8 cellular contexts compared by ENCODE assay signal in genomic region chr2:113203901-113204519, GRCh38. TPM values are rescaled to one million over a fixed set of nuclear protein-coding genes. Genes with fewer than 3 reads are reported as not detected.
DNase-seq lines count a peak whose midpoint lies in the region; ATAC-seq, FAIRE-seq and TF ChIP-seq lines count a peak whose summit lies in the region.

No MANE protein-coding gene starts in this region.

- H2AK5ac ChIP-seq in H1 (ENCODE audit: low read depth, low read length) = no peak overlapping the region

- no peaks in the 10 kb centered on the region for H3K27me3 Mint-ChIP-seq in CD8-positive, alpha-beta T cell (ENCODE audit: low read depth)
- H3K27me3 Mint-ChIP-seq in activated CD8-positive, alpha-beta T cell treated with anti-CD3 and anti-CD28 coated beads, Interleukin-2, amount 10 ng/mL, durations not matched to agents 7 days and 5 days (ENCODE audit: low read depth) = no peaks in the 10 kb centered on the region

- peak overlapping the region; percentile 88 for H3K27ac Mint-ChIP-seq in CD8-positive, alpha-beta T cell
- peak overlapping the region; percentile 78 for H3K27ac Mint-ChIP-seq in activated CD8-positive, alpha-beta T cell treated with anti-CD3 and anti-CD28 coated beads, Interleukin-2, amount 10 ng/mL, durations not matched to agents 7 days and 5 days

- H3K4me3 ChIP-seq in CD8-positive, alpha-beta T cell (ENCODE audit: low read depth, low read length) = no peak overlapping the region
- no peak overlapping the region for H3K4me3 ChIP-seq in H1 (ENCODE audit: extremely low read depth in 1 of 4, insufficient read depth in 2 of 4, low read depth in 3 of 4, low read length in 4 of 4)

- H3K9me3 ChIP-seq in CD8-positive, alpha-beta T cell (ENCODE audit: low read length) = no peaks in the 10 kb centered on the region
- H3K9me3 ChIP-seq in H1 (ENCODE audit: insufficient read depth in 2 of 2, low read depth in 1 of 2, low read length in 1 of 2) = no peaks in the 10 kb centered on the region

- H3K27ac ChIP-seq in CD8-positive, alpha-beta T cell (ENCODE audit: low read depth, low read length) = no peak overlapping the region
- no peak overlapping the region for H3K27ac ChIP-seq in H1 (ENCODE audit: low read depth, low read length)

- no peak overlapping the region for H3K4me2 ChIP-seq in H1 (ENCODE audit: insufficient read depth in 1 of 2, low read depth in 2 of 2, low read length in 2 of 2)

- no peaks in the 10 kb centered on the region for H3K9me3 Mint-ChIP-seq in CD8-positive, alpha-beta T cell
- H3K9me3 Mint-ChIP-seq in activated CD8-positive, alpha-beta T cell treated with anti-CD3 and anti-CD28 coated beads, Interleukin-2, amount 10 ng/mL, durations not matched to agents 7 days and 5 days (ENCODE audit: insufficient read depth) = no peaks in the 10 kb centered on the region

- H3K36me3 Mint-ChIP-seq in CD8-positive, alpha-beta T cell = peaks cover 42% of the 10 kb centered on the region
- peaks cover 49% of the 10 kb centered on the region for H3K36me3 Mint-ChIP-seq in activated CD8-positive, alpha-beta T cell treated with anti-CD3 and anti-CD28 coated beads, Interleukin-2, amount 10 ng/mL, durations not matched to agents 7 days and 5 days (ENCODE audit: low read depth)

- WGBS in H1 (ENCODE audit: extremely low coverage in 1 of 2, insufficient coverage in 1 of 2, insufficient read length in 1 of 2, insufficient replicate concordance in 2 of 2, low coverage in 1 of 2, low lambda C conversion rate in 2 of 2, missing lambda C conversion rate in 1 of 2), 2 experiments = 47% methylated on average over 5 of the region's 5 CpGs; no CpG with 5 or more reads in 1 of the 2 experiments

- H4K5ac ChIP-seq in H1 (ENCODE audit: insufficient read length, low read depth, low read length) = no peak overlapping the region

- intact Hi-C loops in CD8-positive, alpha-beta T cell (cut with DNase I, micrococcal nuclease) = loop anchor here (1.0 to 5.0 kb wide), 6 partner anchors 29 to 188 kb away; no protein-coding TSS in a partner anchor

- no peaks in the 10 kb centered on the region for H3K79me1 ChIP-seq in H1 (ENCODE audit: low read depth, low read length)

- peak overlapping the region; percentile 9 for H3K4ac ChIP-seq in H1 (replicated peaks; ENCODE audit: insufficient read length, low read depth, low read length)

- H2BK12ac ChIP-seq in H1 (ENCODE audit: low read depth, low read length) = no peak overlapping the region; the same call in 1 of the 2 replicates

- no peak overlapping the region for H2BK15ac ChIP-seq in H1 (ENCODE audit: low read length)

- H3K56ac ChIP-seq in H1 (replicated peaks; ENCODE audit: insufficient read length, low read depth, low read length) = no peak overlapping the region

- H2AFZ ChIP-seq in H1 (ENCODE audit: low read length) = peak overlapping the region; percentile 91

- peak overlapping the region; percentile 55 for H3K4me3 Mint-ChIP-seq in CD8-positive, alpha-beta T cell
- no peak overlapping the region for H3K4me3 Mint-ChIP-seq in activated CD8-positive, alpha-beta T cell treated with anti-CD3 and anti-CD28 coated beads, Interleukin-2, amount 10 ng/mL, durations not matched to agents 7 days and 5 days

- H3K14ac ChIP-seq in H1 (ENCODE audit: insufficient read length) = no peak overlapping the region

- H3K36me3 ChIP-seq in CD8-positive, alpha-beta T cell (ENCODE audit: insufficient read depth, low read length) = peaks cover 26% of the 10 kb centered on the region
- no peaks in the 10 kb centered on the region for H3K36me3 ChIP-seq in H1 (ENCODE audit: control insufficient read depth in 2 of 4, insufficient read depth in 4 of 4, low read length in 3 of 4)

- H3K9ac ChIP-seq in H1 (replicated peaks in 1 of 4; ENCODE audit: extremely low read depth in 1 of 4, low read depth in 3 of 4, low read length in 3 of 4) = no peak overlapping the region

- peaks cover 8% of the 10 kb centered on the region for H3K4me1 ChIP-seq in CD8-positive, alpha-beta T cell (ENCODE audit: insufficient read depth, low read length)
- no peaks in the 10 kb centered on the region; a peak in 1 of 7 replicates for H3K4me1 ChIP-seq in H1 (replicated peaks in 1 of 4; ENCODE audit: control insufficient read depth in 3 of 4, insufficient read depth in 4 of 4, low read length in 3 of 4)

- H2BK20ac ChIP-seq in H1 (ENCODE audit: low read length) = no peak overlapping the region

- TF ChIP-seq CTCF in CD8-positive, alpha-beta T cell (IDR thresholded peaks at IDR 0.05) = peak; percentile 71
- peak; percentile 92 to 98 (median 93) for TF ChIP-seq CTCF in H1 (IDR thresholded peaks at IDR 0.05; ENCODE audit: control extremely low read depth in 1 of 3, insufficient read depth in 1 of 3, low read depth in 1 of 3, low read length in 3 of 3)

- peak; percentile 95 for ATAC-seq in CD8-positive, alpha-beta T cell
- ATAC-seq in GM19452 (IDR thresholded peaks at IDR 0.05; ENCODE audit: unreplicated experiment) (peak; percentile 75), HG03565 (IDR thresholded peaks at IDR 0.05; ENCODE audit: unreplicated experiment) (peak; percentile 62)
- peak; percentile 80 for ATAC-seq in activated CD8-positive, alpha-beta T cell treated with anti-CD3 and anti-CD28 coated beads, Interleukin-2, amount 10 ng/mL, durations not matched to agents 7 days and 5 days

- TF ChIP-seq RAD21 in H1 (IDR thresholded peaks at IDR 0.05 in 1 of 2, conservative IDR thresholded peaks at IDR 0.05 in 1 of 2; ENCODE audit: low read depth in 2 of 2, low read length in 2 of 2) = peak; percentile 95 to 97

- no peak for TF ChIP-seq POLR2A in H1 (IDR thresholded peaks at IDR 0.05; ENCODE audit: control extremely low read depth in 1 of 2, low read depth in 2 of 2, low read length in 2 of 2)

- no peak overlapping the region for H4K91ac ChIP-seq in H1 (replicated peaks; ENCODE audit: insufficient read length, low read length)

- peak; percentile 90 for FAIRE-seq in H1 (lab: Jason Lieb, UNC)

- CTCF ChIA-PET in CD8-positive, alpha-beta T cell (lab: Charles Lee) = interaction anchor here (0.6 to 11.8 kb wide), 32 partner anchors 9 to 455 kb away, joined by 3 to 368 read pairs (median 5); partner anchors contain the start of genes PAX8 and PSD4
- CTCF ChIA-PET in activated CD8-positive, alpha-beta T cell treated with anti-CD3 and anti-CD28 coated beads, Interleukin-2, amount 10 ng/mL, durations not matched to agents 7 days and 5 days (lab: Charles Lee) = interaction anchor here (0.6 to 20.6 kb wide), 41 partner anchors 8 to 186 kb away, joined by 3 to 325 read pairs (median 5); partner anchors contain the start of gene PSD4
- CTCF ChIA-PET in H1 (lab: Charles Lee; ENCODE audit: partially characterized antibody) = interaction anchor here (0.7 to 16.5 kb wide), 45 partner anchors 8 to 203 kb away, joined by 3 to 253 read pairs (median 5); partner anchors contain the start of genes PAX8 and PSD4

- H3K27me3 ChIP-seq in CD8-positive, alpha-beta T cell (ENCODE audit: insufficient read depth, low read length) = no peaks in the 10 kb centered on the region
- H3K27me3 ChIP-seq in H1 (replicated peaks in 1 of 4; ENCODE audit: control insufficient read depth in 3 of 4, extremely low read depth in 1 of 4, insufficient read depth in 3 of 4, low read length in 3 of 4) = no peaks in the 10 kb centered on the region

- peak; percentile 60 to 85 (median 75) for DNase-seq in CD8-positive, alpha-beta T cell
- DNase-seq in NCI-H82 treated with DMSO at 0.1 percent for 48 hours (lab: John Stamatoyannopoulos, UW; ENCODE audit: unreplicated experiment) = peak; percentile 53
- DNase-seq in activated CD8-positive, alpha-beta T cell treated with anti-CD3 and anti-CD28 coated beads, Interleukin-2, amount 10 ng/mL, durations not matched to agents 7 days and 5 days = peak; percentile 86
- peak; percentile 47 to 91 for DNase-seq in H1 (ENCODE audit: low read depth in 1 of 2, low spot score in 2 of 2)
- peak; percentile 53 for DNase-seq in middle frontal gyrus (ENCODE audit: extremely low spot score, low spot score)
- DNase-seq in stimulated activated CD8-positive, alpha-beta memory T cell treated with anti-CD3 and anti-CD28 coated beads, Interleukin-7, amount 100 ng/mL, for 4 hours (ENCODE audit: low read depth in 2 of 2) = peak; percentile 55 to 65

- no peak overlapping the region; the same call in 1 of the 2 replicates for H2BK5ac ChIP-seq in H1 (ENCODE audit: low read depth, low read length)

- peaks cover 2% of the 10 kb centered on the region; the same call in 1 of the 2 replicates for H3K23me2 ChIP-seq in H1 (ENCODE audit: low read depth, low read length)

- no peaks in the 10 kb centered on the region for H4K20me1 ChIP-seq in H1 (replicated peaks in 1 of 2; ENCODE audit: control insufficient read depth in 1 of 2, insufficient read depth in 2 of 2, low read length in 2 of 2)

- H3K18ac ChIP-seq in H1 (ENCODE audit: extremely low read depth, low read length) = no peak overlapping the region; the same call in 1 of the 2 replicates

- POLR2A ChIA-PET in CD8-positive, alpha-beta T cell (lab: Charles Lee) = interaction anchor here (0.6 to 1.0 kb wide), 2 partner anchors 30 to 66 kb away, joined by 3 read pairs; partner anchors contain the start of gene PSD4
- POLR2A ChIA-PET in activated CD8-positive, alpha-beta T cell treated with anti-CD3 and anti-CD28 coated beads, Interleukin-2, amount 10 ng/mL, durations not matched to agents 7 days and 5 days (lab: Charles Lee) = interaction anchor here (0.7 to 1.5 kb wide), 5 partner anchors 13 to 66 kb away, joined by 3 to 5 read pairs (median 4); no protein-coding TSS in a partner anchor
- POLR2A ChIA-PET in H1 (lab: Charles Lee; ENCODE audit: partially characterized antibody) = interaction anchor here (1.1 kb wide), 1 partner anchor 34 kb away, joined by 4 read pairs; no protein-coding TSS in a partner anchor

- no peak overlapping the region for H2BK120ac ChIP-seq in H1 (replicated peaks; ENCODE audit: low read depth, low read length)

- H4K8ac ChIP-seq in H1 (ENCODE audit: extremely low read depth, insufficient read depth, low read length) = no peak overlapping the region

- no peak overlapping the region for H3K23ac ChIP-seq in H1 (ENCODE audit: insufficient read length)

- H3K79me2 ChIP-seq in H1 (ENCODE audit: control insufficient read depth in 1 of 2, insufficient read depth in 2 of 2, low read length in 2 of 2) = no peaks in the 10 kb centered on the region

- no peak for TF ChIP-seq EP300 in H1 (IDR thresholded peaks at IDR 0.05; ENCODE audit: borderline replicate concordance in 1 of 2, low read depth in 2 of 2, low read length in 2 of 2)

- peaks cover 21% of the 10 kb centered on the region for H3K4me1 Mint-ChIP-seq in CD8-positive, alpha-beta T cell (ENCODE audit: low read depth)
- peaks cover 20% of the 10 kb centered on the region for H3K4me1 Mint-ChIP-seq in activated CD8-positive, alpha-beta T cell treated with anti-CD3 and anti-CD28 coated beads, Interleukin-2, amount 10 ng/mL, durations not matched to agents 7 days and 5 days (ENCODE audit: low read depth)

RNA-seq across cellular contexts. Expression of gene PSD4, which starts 30.2 kb away (rescaled TPM):
- total RNA-seq in CD8-positive, alpha-beta T cell = 10 to 100 TPM; 80.6 to 86.2 TPM
- total RNA-seq in activated CD8-positive, alpha-beta T cell treated with anti-CD3 and anti-CD28 coated beads, Interleukin-2, amount 10 ng/mL, durations not matched to agents 7 days and 5 days = 100 to 1,000 TPM; 394 to 404 TPM
- 1.2 and 1.3 TPM in 2 replicates for total RNA-seq in H1 (2021; fragmentation: NEBNext Ultra II Directional; extraction: Animal tissue kit (Norgen Biotek cat#: 25700))
- 0.53 and 0.93 TPM in 2 replicates for polyA plus RNA-seq in H1 (2011; rRNA removed)
- polyA plus RNA-seq in H1 (2011; cell fraction: cytosol; rRNA removed) = 0.69 TPM
- polyA plus RNA-seq in H1 (2011; cell fraction: nucleus; rRNA removed) = 2.1 TPM
- polyA plus RNA-seq in H1 (2012, experiment 1 of 2) = 0.57 to 1.2 TPM (median 0.92 TPM) in 4 replicates
- 0.73 TPM for polyA plus RNA-seq in H1 (2012, experiment 2 of 2)
- polyA plus RNA-seq in H1 (2013, experiment 1 of 2) = 0.71 TPM
- polyA plus RNA-seq in H1 (2013, experiment 2 of 2) = 0.50 TPM
- 0.41 and 1.4 TPM in 2 replicates for polyA minus RNA-seq in H1 (2011; rRNA and poly(A)+ RNA removed)
- not detected for polyA minus RNA-seq in H1 (2011; cell fraction: cytosol; rRNA and poly(A)+ RNA removed)
- 0.70 TPM for polyA minus RNA-seq in H1 (2011; cell fraction: nucleus; rRNA and poly(A)+ RNA removed)

Comparison
In these comparisons a context has a peak if more than half of its experiments do, and no peak if none do; other contexts are left out.
1. RNA of gene PSD4, which starts 30.2 kb away (total RNA-seq): 394 to 404 TPM in activated CD8-positive, alpha-beta T cell treated with anti-CD3 and anti-CD28 coated beads, Interleukin-2, amount 10 ng/mL, durations not matched to agents 7 days and 5 days and 80.6 to 86.2 TPM in CD8-positive, alpha-beta T cell; 1.2 to 1.3 TPM in H1; every median in the first group is over 10 times any median in the second.
2. Peak in every context shown above with its lines, with median percentiles within 50 percentile points of each other: ATAC-seq and DNase-seq.